31 cellular contexts compared by ENCODE assay signal in genomic region chr2:29193111-29193510, GRCh38.
"Had no signal": no experiment of that assay in that cellular context is flagged by ENCODE, and none has a peak within 500 bp of the region (broad histone marks: within the 10 kb centered on the region; RNA-seq: fewer than 3 reads in every experiment).

No MANE protein-coding gene starts in this region.

- H3K9me3 Mint-ChIP-seq: endodermal cell; naive thymus-derived CD4-positive, alpha-beta T cell; stimulated activated naive B cell treated with anti-CD40 and anti-IgM and Interleukin-4, amounts not matched to agents 10 μg/mL and 1 μg/mL and 100 μg/mL, for 72 hours; stimulated activated naive CD8-positive, alpha-beta T cell treated with anti-CD3 and anti-CD28 coated beads, Interleukin-15, Interleukin-2, amounts not matched to agents 100 ng/mL and 50 ng/mL, for 24 hours had no signal

- H2AFZ ChIP-seq: hepatocyte had no signal

- H3K4me3 ChIP-seq: dorsolateral prefrontal cortex, gastrocnemius medialis, heart left ventricle, hepatocyte, lung, ovary, psoas muscle, sigmoid colon, spleen, thoracic aorta, tibial nerve, upper lobe of right lung, uterus had no signal

- H3K27ac ChIP-seq: epithelial cell of prostate, gastrocnemius medialis, heart left ventricle, hepatocyte, ovary, psoas muscle, sigmoid colon, spleen, thoracic aorta, tibial nerve, upper lobe of right lung, uterus had no signal

- H3K79me2 ChIP-seq: hepatocyte had no signal

- H3K27me3 ChIP-seq: dorsolateral prefrontal cortex, gastrocnemius medialis, heart left ventricle, hepatocyte, ovary, sigmoid colon, spleen, tibial nerve, upper lobe of right lung, uterus had no signal

- H3K36me3 ChIP-seq: gastrocnemius medialis, ovary, thoracic aorta, uterus had no signal

- H3K4me1 Mint-ChIP-seq: nephron; stimulated activated naive B cell treated with anti-CD40 and anti-IgM and Interleukin-4, amounts not matched to agents 10 μg/mL and 1 μg/mL and 100 μg/mL, for 72 hours had no signal

- H3K4me1 ChIP-seq: gastrocnemius medialis, psoas muscle, upper lobe of right lung, uterus had no signal

- FAIRE-seq: colon, kidney had no signal

- DNase-seq: dorsolateral prefrontal cortex; effector CD8-positive, alpha-beta T cell; endodermal cell; foreskin fibroblast; gastrocnemius medialis; heart left ventricle; kidney; mesendoderm; midbrain; naive thymus-derived CD4-positive, alpha-beta T cell; occipital lobe; ovary; posterior cingulate gyrus; psoas muscle; right cardiac atrium; sigmoid colon; spleen; stimulated activated CD4-positive, alpha-beta T cell treated with anti-CD3 and anti-CD28 coated beads, Interleukin-2, amount 100 ng/mL, for 48 hours; stimulated activated naive B cell treated with anti-CD40 and anti-IgM and Interleukin-4, amounts not matched to agents 10 μg/mL and 1 μg/mL and 100 μg/mL, for 72 hours; upper lobe of right lung; uterus had no signal

- H3K27ac Mint-ChIP-seq: endodermal cell; nephron; stimulated activated naive B cell treated with anti-CD40 and anti-IgM and Interleukin-4, amounts not matched to agents 10 μg/mL and 1 μg/mL and 100 μg/mL, for 72 hours; stimulated activated naive CD8-positive, alpha-beta T cell treated with anti-CD3 and anti-CD28 coated beads, Interleukin-15, Interleukin-2, amounts not matched to agents 100 ng/mL and 50 ng/mL, for 24 hours had no signal

- ATAC-seq: esophagus mucosa; gastrocnemius medialis; heart left ventricle; left lobe of liver; naive thymus-derived CD4-positive, alpha-beta T cell; psoas muscle; right cardiac atrium; stimulated activated naive B cell treated with anti-CD40 and anti-IgM and Interleukin-4, amounts not matched to agents 10 μg/mL and 1 μg/mL and 100 μg/mL, for 72 hours; upper lobe of right lung had no signal

- H3K9me3 ChIP-seq: gastrocnemius medialis, heart left ventricle, ovary, psoas muscle, sigmoid colon, spleen, thoracic aorta, tibial nerve, upper lobe of right lung, uterus had no signal

- H3K4me2 ChIP-seq: hepatocyte had no signal

- H3K27me3 Mint-ChIP-seq: naive thymus-derived CD4-positive, alpha-beta T cell; stimulated activated naive B cell treated with anti-CD40 and anti-IgM and Interleukin-4, amounts not matched to agents 10 μg/mL and 1 μg/mL and 100 μg/mL, for 72 hours; stimulated activated naive CD8-positive, alpha-beta T cell treated with anti-CD3 and anti-CD28 coated beads, Interleukin-15, Interleukin-2, amounts not matched to agents 100 ng/mL and 50 ng/mL, for 24 hours had no signal

- H3K4me3 Mint-ChIP-seq: endodermal cell; naive thymus-derived CD4-positive, alpha-beta T cell; nephron; stimulated activated naive B cell treated with anti-CD40 and anti-IgM and Interleukin-4, amounts not matched to agents 10 μg/mL and 1 μg/mL and 100 μg/mL, for 72 hours; stimulated activated naive CD8-positive, alpha-beta T cell treated with anti-CD3 and anti-CD28 coated beads, Interleukin-15, Interleukin-2, amounts not matched to agents 100 ng/mL and 50 ng/mL, for 24 hours had no signal
